In the genomic region with DNA sequence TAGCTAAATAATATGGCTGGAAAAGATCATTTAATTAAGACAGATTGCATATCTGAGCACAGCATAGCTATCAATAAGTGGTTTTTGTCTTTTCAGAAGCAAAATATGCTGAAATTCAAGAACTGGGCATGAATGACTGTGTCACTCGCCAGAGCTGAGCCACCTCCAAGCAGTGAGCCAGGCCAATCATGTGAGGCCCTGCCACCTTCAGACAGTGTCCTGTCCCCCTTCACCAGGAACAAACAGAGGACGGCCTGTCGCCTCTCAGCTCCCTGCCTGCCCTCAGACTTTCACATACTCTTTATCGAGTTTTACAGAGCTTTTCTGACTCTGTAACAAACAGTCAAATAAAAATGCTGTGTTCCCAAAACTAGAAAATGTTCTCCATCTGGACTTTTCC, we compare ENCODE assay signal across 25 cellular contexts.
DNase-seq lines count a peak whose midpoint lies in the region; ATAC-seq and TF ChIP-seq lines count a peak whose summit lies in the region.
"Had no signal": no experiment of that assay in that cellular context is flagged by ENCODE, and none has a peak within 500 bp of the region (broad histone marks: within the 10 kb centered on the region; RNA-seq: fewer than 3 reads in every experiment).

No MANE protein-coding gene starts in this region.

- no peak overlapping the region for H3K14ac ChIP-seq in mesenchymal stem cell (ENCODE audit: low read length in 2 of 2)

- WGBS in mesenchymal stem cell: 72% methylated on average over 4 of the region's 4 CpGs

- H2BK12ac ChIP-seq in mesenchymal stem cell (ENCODE audit: low read length in 2 of 2): peak overlapping the region; percentile 32 to 69

- DNase-seq in RWPE2 (ENCODE audit: low spot score) (no peak), foreskin keratinocyte (no peak), mesenchymal stem cell (no peak), tibial artery (no peak), HPDE6-E6E7 (ENCODE audit: extremely low spot score) (no peak), AG20443 (ENCODE audit: low spot score) (no peak)
- no peak for DNase-seq in activated CD8-positive, alpha-beta memory T cell treated with anti-CD3 and anti-CD28 coated beads, Interleukin-2, amount 50 U/mL, for 48 hours
- DNase-seq: activated CD4-positive, alpha-beta T cell treated with anti-CD3 and anti-CD28 coated beads for 36 hours; activated naive CD4-positive, alpha-beta T cell treated with anti-CD3 and anti-CD28 coated beads, Interleukin-2, amount 10 ng/mL, durations not matched to agents 7 days and 5 days; activated T-cell treated with anti-CD3 and anti-CD28 coated beads, Interleukin-2, amount 50 U/mL, for 72 hours; amygdala; C1 segment of cervical spinal cord; Caco-2; DMS79; H7; Kasumi-1; NCI-H1092 treated with DMSO at 0.1 percent for 48 hours; NCI-H1930; NCI-H2227 treated with DMSO at 0.1 percent for 48 hours; NCI-H69; small intestine; stimulated activated CD4-positive, alpha-beta T cell treated with anti-CD3 and anti-CD28 coated beads, Interleukin-2, amount 100 ng/mL, for 24 hours; T-helper 2 cell had no signal

- H3K4me1 ChIP-seq in RWPE2 (ENCODE audit: insufficient read depth, poor library complexity, severe bottlenecking): peaks cover 12% of the 10 kb centered on the region
- peaks cover 23% of the 10 kb centered on the region for H3K4me1 ChIP-seq in foreskin keratinocyte
- H3K4me1 ChIP-seq in mesenchymal stem cell (ENCODE audit: control insufficient read depth, insufficient read depth, low read depth, low read length): peaks cover 2% of the 10 kb centered on the region
- peaks cover 0 to 11% (median 5%) of the 10 kb centered on the region in 4 donors for H3K4me1 ChIP-seq in tibial artery
- H3K4me1 ChIP-seq: Caco-2 had no signal

- TF ChIP-seq CTCF in RWPE2 (IDR thresholded peaks at IDR 0.05; ENCODE audit: poor library complexity, severe bottlenecking) (no peak), foreskin keratinocyte (conservative IDR thresholded peaks at IDR 0.05) (no peak), tibial artery (IDR thresholded peaks at IDR 0.05) (no peak)

- no peak overlapping the region for H2AK5ac ChIP-seq in mesenchymal stem cell (ENCODE audit: low read length, severe bottlenecking)

- no peak overlapping the region for H4K91ac ChIP-seq in mesenchymal stem cell (ENCODE audit: low read length)

- H2BK120ac ChIP-seq in mesenchymal stem cell (ENCODE audit: low read depth, low read length): no peak overlapping the region

- no peak overlapping the region for H3K9ac ChIP-seq in mesenchymal stem cell (ENCODE audit: low read length)

- no peak overlapping the region for H3K4me3 ChIP-seq in RWPE2 (ENCODE audit: severe bottlenecking)
- H3K4me3 ChIP-seq in mesenchymal stem cell (ENCODE audit: insufficient read depth in 1 of 2, low read depth in 1 of 2, low read length in 2 of 2): no peak overlapping the region
- H3K4me3 ChIP-seq in tibial artery: no peak overlapping the region
- H3K4me3 ChIP-seq: cardiac muscle cell, mucosa of descending colon had no signal

- H3K9me3 ChIP-seq in RWPE2 (ENCODE audit: severe bottlenecking) (no peaks in the 10 kb centered on the region), mesenchymal stem cell (ENCODE audit: control insufficient read depth, low read length) (peaks cover 11% of the 10 kb centered on the region), tibial artery (no peaks in the 10 kb centered on the region)
- H3K9me3 ChIP-seq: mucosa of descending colon had no signal

- no peak overlapping the region for H3K23ac ChIP-seq in mesenchymal stem cell (ENCODE audit: low read length in 2 of 2)

- peak overlapping the region; percentile 34 for H2BK15ac ChIP-seq in mesenchymal stem cell (ENCODE audit: low read depth, poor library complexity, severe bottlenecking)

- no peak overlapping the region for H3K4me2 ChIP-seq in mesenchymal stem cell (ENCODE audit: low read length, poor library complexity, severe bottlenecking)

- intact Hi-C loops in tibial artery (cut with DNase I; ENCODE audit: low total_unique reads): no loop called here

- H3K27ac ChIP-seq in RWPE2 (ENCODE audit: poor library complexity, severe bottlenecking) (peak overlapping the region; percentile 10), foreskin keratinocyte (peak overlapping the region; percentile 99), mesenchymal stem cell (ENCODE audit: low read length, poor library complexity, severe bottlenecking) (no peak overlapping the region), tibial artery (peak overlapping the region; percentile 55 to 65)
- H3K27ac ChIP-seq: cardiac muscle cell had no signal

- H3K36me3 ChIP-seq in RWPE2 (ENCODE audit: low read depth): no peaks in the 10 kb centered on the region
- H3K36me3 ChIP-seq in mesenchymal stem cell (ENCODE audit: control insufficient read depth in 1 of 2, insufficient read depth in 2 of 2, low read depth in 1 of 2, low read length in 2 of 2): no peaks in the 10 kb centered on the region
- H3K36me3 ChIP-seq in tibial artery: no peaks in the 10 kb centered on the region
- H3K36me3 ChIP-seq: cardiac muscle cell had no signal

- H3K4ac ChIP-seq in mesenchymal stem cell (ENCODE audit: low read depth in 1 of 2, low read length in 2 of 2): no peak overlapping the region

- no peak overlapping the region for H2AFZ ChIP-seq in mesenchymal stem cell (ENCODE audit: low read depth, low read length)

- H4K8ac ChIP-seq in mesenchymal stem cell (ENCODE audit: low read length): no peak overlapping the region

- ATAC-seq in RWPE2 (ENCODE audit: low read depth): no peak
- ATAC-seq in foreskin keratinocyte: no peak
- ATAC-seq: activated CD4-positive, alpha-beta T cell treated with anti-CD3 and anti-CD28 coated beads for 36 hours; activated T-cell treated with anti-CD3 and anti-CD28 coated beads, Interleukin-2, amount 50 U/mL, for 72 hours had no signal

- H2BK5ac ChIP-seq in mesenchymal stem cell (ENCODE audit: low read depth, low read length, poor library complexity, severe bottlenecking): no peak overlapping the region

- no peak overlapping the region for H3K18ac ChIP-seq in mesenchymal stem cell (ENCODE audit: low read depth in 1 of 2, low read length in 2 of 2)

- H3K27me3 ChIP-seq in RWPE2 (ENCODE audit: insufficient read depth, poor library complexity, severe bottlenecking) (no peaks in the 10 kb centered on the region), foreskin keratinocyte (no peaks in the 10 kb centered on the region), mesenchymal stem cell (ENCODE audit: control insufficient read depth in 1 of 2, insufficient read depth in 1 of 2, low read length in 2 of 2) (no peaks in the 10 kb centered on the region), tibial artery (no peaks in the 10 kb centered on the region)
- H3K27me3 ChIP-seq: cardiac muscle cell had no signal

- H3K79me1 ChIP-seq in mesenchymal stem cell (replicated peaks; ENCODE audit: low read length, poor library complexity, severe bottlenecking): no peaks in the 10 kb centered on the region
